In genomic region chrX:129678881-129679195, GRCh38 we compare ENCODE assay signal across 1 cellular context.
TF ChIP-seq lines count a peak whose summit lies in the region.

No MANE protein-coding gene starts in this region.

TF ChIP-seq in GM23338, 12 proteins besides CTCF, POLR2A, EP300 and RAD21 (continued from another document):
- TF ChIP-seq REST (IDR thresholded peaks at IDR 0.05; ENCODE audit: unreplicated experiment): no peak
- TF ChIP-seq, protein P1, sequence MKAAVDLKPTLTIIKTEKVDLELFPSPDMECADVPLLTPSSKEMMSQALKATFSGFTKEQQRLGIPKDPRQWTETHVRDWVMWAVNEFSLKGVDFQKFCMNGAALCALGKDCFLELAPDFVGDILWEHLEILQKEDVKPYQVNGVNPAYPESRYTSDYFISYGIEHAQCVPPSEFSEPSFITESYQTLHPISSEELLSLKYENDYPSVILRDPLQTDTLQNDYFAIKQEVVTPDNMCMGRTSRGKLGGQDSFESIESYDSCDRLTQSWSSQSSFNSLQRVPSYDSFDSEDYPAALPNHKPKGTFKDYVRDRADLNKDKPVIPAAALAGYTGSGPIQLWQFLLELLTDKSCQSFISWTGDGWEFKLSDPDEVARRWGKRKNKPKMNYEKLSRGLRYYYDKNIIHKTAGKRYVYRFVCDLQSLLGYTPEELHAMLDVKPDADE (IDR thresholded peaks at IDR 0.05): no peak
- TF ChIP-seq EZH2phosphoT487 (IDR thresholded peaks at IDR 0.05; ENCODE audit: unreplicated experiment): no peak
